13 cellular contexts compared by ENCODE assay signal in genomic region chr20:61933481-61933950, GRCh38.
"Had no signal": no experiment of that assay in that cellular context is flagged by ENCODE, and none has a peak within 500 bp of the region (broad histone marks: within the 10 kb centered on the region; RNA-seq: fewer than 3 reads in every experiment).

No MANE protein-coding gene starts in this region.

- H3K4me3 Mint-ChIP-seq: activated CD4-positive, alpha-beta T cell treated with anti-CD3 and anti-CD28 coated beads, Interleukin-2, amount 10 ng/mL, durations not matched to agents 24 days and 14 days; activated T-helper 17 cell treated with anti-CD3 and anti-CD28 coated beads, Interleukin-2, amount 50 U/mL, for 72 hours; neural crest cell; stimulated activated naive B cell treated with anti-CD40 and anti-IgM and Interleukin-4, amounts not matched to agents 10 μg/mL and 1 μg/mL and 100 μg/mL, for 72 hours had no signal

- H3K9me3 ChIP-seq: ascending aorta, pancreas, transverse colon had no signal

- H3K27me3 Mint-ChIP-seq: activated CD4-positive, alpha-beta T cell treated with anti-CD3 and anti-CD28 coated beads, Interleukin-2, amount 10 ng/mL, durations not matched to agents 24 days and 14 days had no signal

- H3K27me3 ChIP-seq: ascending aorta, foreskin keratinocyte, pancreas had no signal

- H3K4me1 ChIP-seq: ascending aorta, foreskin keratinocyte, left lung, pancreas, transverse colon had no signal

- ATAC-seq: activated T-helper 17 cell treated with anti-CD3 and anti-CD28 coated beads, Interleukin-2, amount 50 U/mL, for 72 hours; foreskin keratinocyte; left lung; pancreas; stimulated activated naive B cell treated with anti-CD40 and anti-IgM and Interleukin-4, amounts not matched to agents 10 μg/mL and 1 μg/mL and 100 μg/mL, for 72 hours had no signal

- DNase-seq: activated CD4-positive, alpha-beta T cell treated with anti-CD3 and anti-CD28 coated beads, Interleukin-2, amount 10 ng/mL, durations not matched to agents 24 days and 14 days; foreskin keratinocyte; retina; stimulated activated CD4-positive, alpha-beta T cell treated with anti-CD3 and anti-CD28 coated beads, Interleukin-2, amount 100 ng/mL, for 24 hours; stimulated activated naive B cell treated with anti-CD40 and anti-IgM and Interleukin-4, amounts not matched to agents 10 μg/mL and 1 μg/mL and 100 μg/mL, for 72 hours; T1000; transverse colon had no signal

- H3K36me3 ChIP-seq: ascending aorta, left lung, pancreas, transverse colon had no signal

- H3K4me1 Mint-ChIP-seq: activated CD4-positive, alpha-beta T cell treated with anti-CD3 and anti-CD28 coated beads, Interleukin-2, amount 10 ng/mL, durations not matched to agents 24 days and 14 days; neural crest cell; stimulated activated naive B cell treated with anti-CD40 and anti-IgM and Interleukin-4, amounts not matched to agents 10 μg/mL and 1 μg/mL and 100 μg/mL, for 72 hours had no signal

- H3K27ac Mint-ChIP-seq: activated CD4-positive, alpha-beta T cell treated with anti-CD3 and anti-CD28 coated beads, Interleukin-2, amount 10 ng/mL, durations not matched to agents 24 days and 14 days; activated T-helper 17 cell treated with anti-CD3 and anti-CD28 coated beads, Interleukin-2, amount 50 U/mL, for 72 hours; stimulated activated naive B cell treated with anti-CD40 and anti-IgM and Interleukin-4, amounts not matched to agents 10 μg/mL and 1 μg/mL and 100 μg/mL, for 72 hours had no signal

- H3K27ac ChIP-seq: ascending aorta, foreskin keratinocyte, left lung, pancreas, transverse colon, VCaP had no signal

- H3K4me3 ChIP-seq: ascending aorta, left lung, pancreas, transverse colon had no signal

- H3K36me3 Mint-ChIP-seq: stimulated activated naive B cell treated with anti-CD40 and anti-IgM and Interleukin-4, amounts not matched to agents 10 μg/mL and 1 μg/mL and 100 μg/mL, for 72 hours had no signal

- H3K9me3 Mint-ChIP-seq: activated CD4-positive, alpha-beta T cell treated with anti-CD3 and anti-CD28 coated beads, Interleukin-2, amount 10 ng/mL, durations not matched to agents 24 days and 14 days; activated T-helper 17 cell treated with anti-CD3 and anti-CD28 coated beads, Interleukin-2, amount 50 U/mL, for 72 hours; neural crest cell; stimulated activated naive B cell treated with anti-CD40 and anti-IgM and Interleukin-4, amounts not matched to agents 10 μg/mL and 1 μg/mL and 100 μg/mL, for 72 hours had no signal
